In the genomic region with DNA sequence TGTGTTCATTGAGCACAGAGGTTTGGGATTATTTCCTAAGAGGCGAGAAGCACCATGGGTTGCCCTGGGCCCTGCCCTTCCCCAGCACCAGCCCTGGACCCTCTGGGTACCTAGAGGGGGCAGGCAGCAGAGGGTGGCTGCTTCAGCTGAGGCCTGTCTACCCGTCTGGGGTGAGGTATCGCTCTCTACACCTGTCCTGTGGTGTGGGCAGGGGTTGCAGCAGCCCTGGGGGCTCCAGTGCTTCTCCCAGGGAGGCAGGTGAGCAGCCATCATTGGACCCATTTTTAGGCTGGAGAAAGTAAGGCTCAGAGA, we compare ENCODE assay signal across 18 cellular contexts. TPM values are rescaled to one million over a fixed set of nuclear protein-coding genes. Genes with fewer than 3 reads are reported as not detected.
DNase-seq lines count a peak whose midpoint lies in the region; ATAC-seq and TF ChIP-seq lines count a peak whose summit lies in the region.
"Had no signal": no experiment of that assay in that cellular context is flagged by ENCODE, and none has a peak within 500 bp of the region (broad histone marks: within the 10 kb centered on the region; RNA-seq: fewer than 3 reads in every experiment).

No MANE protein-coding gene starts in this region.

- WGBS in esophagus squamous epithelium, 2 donors, result no CpG with 5 or more reads among the region's 3 CpGs
- WGBS in sigmoid colon, 2 donors, result 89 to 91% methylated on average over 3 of the region's 3 CpGs

- 0 out of 22 replicates have a peak overlapping the region, but pooled peaks of 1 of the 11 experiments have one; percentile 1 for H3K27ac ChIP-seq in BLaER1 treated with 17β-estradiol and CSF1 and Interleukin-3, amounts not matched to agents 10 nM and 100 nM
- H3K27ac ChIP-seq in VCaP (peak overlapping the region; percentile 34), esophagus squamous epithelium (peak overlapping the region in 3 of 4 donors; percentile 9 to 57 (median 25)), sigmoid colon (peak overlapping the region in 3 of 4 donors; percentile 13 to 82 (median 52)), SJCRH30 (no peak overlapping the region)
- H3K27ac ChIP-seq: Peyer's patch had no signal

- no peak for TF ChIP-seq EP300 in sigmoid colon (IDR thresholded peaks at IDR 0.05)

- no peaks in the 10 kb centered on the region for H3K9me3 ChIP-seq in BLaER1 treated with 17β-estradiol and CSF1 and Interleukin-3, amounts not matched to agents 10 nM and 100 nM (replicated peaks in 1 of 11)
- H3K9me3 ChIP-seq in esophagus squamous epithelium (no peaks in the 10 kb centered on the region), sigmoid colon (no peaks in the 10 kb centered on the region), SJCRH30 (replicated peaks) (no peaks in the 10 kb centered on the region)
- H3K9me3 ChIP-seq: Peyer's patch had no signal

- H3K4me1 ChIP-seq in BLaER1 treated with 17β-estradiol and CSF1 and Interleukin-3, amounts not matched to agents 10 nM and 100 nM, result peaks cover 39 to 98% (median 91%) of the 10 kb centered on the region in 10 experiments
- H3K4me1 ChIP-seq in esophagus squamous epithelium (peaks cover 27 to 81% (median 27%) of the 10 kb centered on the region in 3 donors), sigmoid colon (peaks cover 0 to 59% (median 57%) of the 10 kb centered on the region in 4 donors), SJCRH30 (peaks cover 41% of the 10 kb centered on the region)

- H4K20me1 ChIP-seq in BLaER1 treated with 17β-estradiol and CSF1 and Interleukin-3, amounts not matched to agents 10 nM and 100 nM, result peaks cover 0 to 100% (median 94%) of the 10 kb centered on the region in 11 experiments; a peak in 20 of 22 replicates

- no peak for TF ChIP-seq CTCF in VCaP (conservative IDR thresholded peaks at IDR 0.05)
- no peak for TF ChIP-seq CTCF in esophagus squamous epithelium (IDR thresholded peaks at IDR 0.05)
- no peak for TF ChIP-seq CTCF in sigmoid colon (IDR thresholded peaks at IDR 0.05)

- H3K36me3 ChIP-seq in BLaER1 treated with 17β-estradiol and CSF1 and Interleukin-3, amounts not matched to agents 10 nM and 100 nM, result no peaks in the 10 kb centered on the region
- H3K36me3 ChIP-seq in esophagus squamous epithelium, result no peaks in the 10 kb centered on the region
- no peaks in the 10 kb centered on the region for H3K36me3 ChIP-seq in sigmoid colon
- no peaks in the 10 kb centered on the region for H3K36me3 ChIP-seq in SJCRH30
- H3K36me3 ChIP-seq: Peyer's patch had no signal

- intact Hi-C loops in esophagus squamous epithelium (cut with DNase I) (no loop called here), sigmoid colon (cut with DNase I) (no loop called here)

- DNase-seq in esophagus squamous epithelium (lab: John Stamatoyannopoulos, UW), result no peak
- DNase-seq in sigmoid colon, result no peak
- DNase-seq in SJCRH30, result no peak
- DNase-seq in NCI-H2227 (lab: John Stamatoyannopoulos, UW; ENCODE audit: unreplicated experiment), result no peak
- DNase-seq: CD8-positive, alpha-beta T cell; DMS79; H9; IMR-90; Kasumi-1; MM.1S; NCI-H2081 treated with DMSO at 0.1 percent for 48 hours; NCI-H226; NCI-H524 treated with DMSO at 0.1 percent for 48 hours had no signal

- peak overlapping the region in 8 of 11 experiments; percentile 4 to 95 (median 86); a peak in 9 of 22 replicates for H3K4me2 ChIP-seq in BLaER1 treated with 17β-estradiol and CSF1 and Interleukin-3, amounts not matched to agents 10 nM and 100 nM

- TF ChIP-seq POLR2A in esophagus squamous epithelium (IDR thresholded peaks at IDR 0.05) (no peak), sigmoid colon (IDR thresholded peaks at IDR 0.05) (no peak)

- no peak overlapping the region for H3K4me3 ChIP-seq in BLaER1 treated with 17β-estradiol and CSF1 and Interleukin-3, amounts not matched to agents 10 nM and 100 nM
- H3K4me3 ChIP-seq in esophagus squamous epithelium (no peak overlapping the region), sigmoid colon (no peak overlapping the region), SJCRH30 (no peak overlapping the region)
- H3K4me3 ChIP-seq: Peyer's patch had no signal

- H3K27me3 ChIP-seq in BLaER1 treated with 17β-estradiol and CSF1 and Interleukin-3, amounts not matched to agents 10 nM and 100 nM, result no peaks in the 10 kb centered on the region
- no peaks in the 10 kb centered on the region for H3K27me3 ChIP-seq in esophagus squamous epithelium
- no peaks in the 10 kb centered on the region for H3K27me3 ChIP-seq in sigmoid colon
- H3K27me3 ChIP-seq in SJCRH30, result no peaks in the 10 kb centered on the region
- H3K27me3 ChIP-seq: Peyer's patch had no signal

- no peak for ATAC-seq in HG02885 (IDR thresholded peaks at IDR 0.05; ENCODE audit: poor library complexity, unreplicated experiment)
- ATAC-seq in HG02763 (IDR thresholded peaks at IDR 0.05; ENCODE audit: unreplicated experiment), result no peak
- ATAC-seq: CD8-positive, alpha-beta T cell had no signal

- no peak overlapping the region for H3K9ac ChIP-seq in BLaER1 treated with 17β-estradiol and CSF1 and Interleukin-3, amounts not matched to agents 10 nM and 100 nM

RNA-seq across cellular contexts. Expression of a gene that starts 15.6 kb away (rescaled TPM):
- total RNA-seq in esophagus squamous epithelium, result 10 to 100 TPM in 1 of 4 donors, 1 to 10 TPM in 3; 3.9 to 13.9 (median 5.1) TPM
- 10 to 100 TPM; 12.7 to 23.2 (median 20.7) TPM for total RNA-seq in sigmoid colon
- 1 to 10 TPM in 2 of 3 donors, under 1 TPM in 1; 0.92 to 4.3 (median 1.8) TPM for polyA plus RNA-seq in sigmoid colon
- total RNA-seq in SJCRH30 (2014; rRNA removed; shearing (Covaris generic)), result 13.1 and 14.7 TPM in 2 replicates
